In genomic region chr18:12278153-12278764, GRCh38 we compare ENCODE assay signal across 10 cellular contexts. TPM values are rescaled to one million over a fixed set of nuclear protein-coding genes. Genes with fewer than 3 reads are reported as not detected.
DNase-seq lines count a peak whose midpoint lies in the region; ATAC-seq and TF ChIP-seq lines count a peak whose summit lies in the region.
"Had no signal": no experiment of that assay in that cellular context is flagged by ENCODE, and none has a peak within 500 bp of the region (broad histone marks: within the 10 kb centered on the region; RNA-seq: fewer than 3 reads in every experiment).

No MANE protein-coding gene starts in this region.

- WGBS in ectodermal cell, 2 experiments = 78 to 80% methylated on average over 7 of the region's 7 CpGs

- H3K4me3 ChIP-seq in BLaER1 treated with 17β-estradiol and CSF1 and Interleukin-3, amounts not matched to agents 10 nM and 100 nM = no peak overlapping the region
- H3K4me3 ChIP-seq in MM.1S (ENCODE audit: low read length) = no peak overlapping the region
- H3K4me3 ChIP-seq in ectodermal cell (ENCODE audit: insufficient read depth, low read depth, low read length) = no peak overlapping the region
- no peak overlapping the region for H3K4me3 ChIP-seq in neural progenitor cell
- H3K4me3 ChIP-seq in BE2C (ENCODE audit: low read depth, low read length) = no peak overlapping the region

- H3K36me3 Mint-ChIP-seq in neural progenitor cell = no peaks in the 10 kb centered on the region
- H3K36me3 Mint-ChIP-seq: activated CD4-positive, alpha-beta memory T cell treated with anti-CD3 and anti-CD28 coated beads for 36 hours; stimulated activated memory B cell treated with anti-CD40 and anti-IgM and Interleukin-4, amounts not matched to agents 10 μg/mL and 1 μg/mL and 100 μg/mL, for 72 hours had no signal

- H3K9me2 ChIP-seq in MM.1S (replicated peaks; ENCODE audit: insufficient read depth, low read length) = no peaks in the 10 kb centered on the region

- H3K4me1 Mint-ChIP-seq in neural progenitor cell = peaks cover 60% of the 10 kb centered on the region
- H3K4me1 Mint-ChIP-seq: stimulated activated memory B cell treated with anti-CD40 and anti-IgM and Interleukin-4, amounts not matched to agents 10 μg/mL and 1 μg/mL and 100 μg/mL, for 72 hours had no signal

- peak overlapping the region; percentile 29 to 69 (median 50) for H3K4me2 ChIP-seq in BLaER1 treated with 17β-estradiol and CSF1 and Interleukin-3, amounts not matched to agents 10 nM and 100 nM
- H3K4me2 ChIP-seq in MM.1S (ENCODE audit: low read depth, low read length) (no peak overlapping the region), neural progenitor cell (peak overlapping the region; percentile 29)

- H3F3A ChIP-seq in MM.1S (ENCODE audit: insufficient read depth, low read length) (no peaks in the 10 kb centered on the region), neural progenitor cell (ENCODE audit: low read depth) (peaks cover 31% of the 10 kb centered on the region)

- H2AFZ ChIP-seq in MM.1S (ENCODE audit: low read length) (no peak overlapping the region), neural progenitor cell (replicated peaks) (no peak overlapping the region)

- peak overlapping the region in 5 of 11 experiments; percentile 4 to 44 (median 27); a peak in 3 of 22 replicates for H3K9ac ChIP-seq in BLaER1 treated with 17β-estradiol and CSF1 and Interleukin-3, amounts not matched to agents 10 nM and 100 nM
- H3K9ac ChIP-seq in MM.1S (ENCODE audit: low read length) (no peak overlapping the region), neural progenitor cell (no peak overlapping the region)

- TF ChIP-seq CTCF in MM.1S (IDR thresholded peaks at IDR 0.05; ENCODE audit: low read length) (peak; percentile 41), neural progenitor cell (IDR thresholded peaks at IDR 0.05) (peak; percentile 24), BE2C (IDR thresholded peaks at IDR 0.05; ENCODE audit: low read depth, low read length) (no peak)

- H4K20me1 ChIP-seq in BLaER1 treated with 17β-estradiol and CSF1 and Interleukin-3, amounts not matched to agents 10 nM and 100 nM = no peaks in the 10 kb centered on the region
- H4K20me1 ChIP-seq in MM.1S (ENCODE audit: insufficient read depth, low read length) (no peaks in the 10 kb centered on the region), neural progenitor cell (ENCODE audit: low read depth) (no peaks in the 10 kb centered on the region)

- no peaks in the 10 kb centered on the region for H3K36me3 ChIP-seq in BLaER1 treated with 17β-estradiol and CSF1 and Interleukin-3, amounts not matched to agents 10 nM and 100 nM
- H3K36me3 ChIP-seq in MM.1S (replicated peaks; ENCODE audit: insufficient read depth, low read length) (no peaks in the 10 kb centered on the region), ectodermal cell (ENCODE audit: control insufficient read depth, insufficient read depth, low read length) (no peaks in the 10 kb centered on the region), neural progenitor cell (no peaks in the 10 kb centered on the region), BE2C (no peaks in the 10 kb centered on the region)

- peak overlapping the region; percentile 81 for H3K27ac Mint-ChIP-seq in neural progenitor cell
- H3K27ac Mint-ChIP-seq: activated CD4-positive, alpha-beta memory T cell treated with anti-CD3 and anti-CD28 coated beads for 36 hours; stimulated activated memory B cell treated with anti-CD40 and anti-IgM and Interleukin-4, amounts not matched to agents 10 μg/mL and 1 μg/mL and 100 μg/mL, for 72 hours had no signal

- no peaks in the 10 kb centered on the region for H3K9me3 ChIP-seq in BLaER1 treated with 17β-estradiol and CSF1 and Interleukin-3, amounts not matched to agents 10 nM and 100 nM (replicated peaks in 1 of 11)
- H3K9me3 ChIP-seq in MM.1S (replicated peaks; ENCODE audit: insufficient read depth, low read length) = no peaks in the 10 kb centered on the region
- no peaks in the 10 kb centered on the region for H3K9me3 ChIP-seq in ectodermal cell (ENCODE audit: control insufficient read depth, low read length)
- no peaks in the 10 kb centered on the region for H3K9me3 ChIP-seq in neural progenitor cell (ENCODE audit: low read depth)
- no peaks in the 10 kb centered on the region for H3K9me3 ChIP-seq in BE2C

- H3K4me3 Mint-ChIP-seq in neural progenitor cell = peak overlapping the region; percentile 78
- H3K4me3 Mint-ChIP-seq: activated CD4-positive, alpha-beta memory T cell treated with anti-CD3 and anti-CD28 coated beads for 36 hours; stimulated activated memory B cell treated with anti-CD40 and anti-IgM and Interleukin-4, amounts not matched to agents 10 μg/mL and 1 μg/mL and 100 μg/mL, for 72 hours had no signal

- H3K27ac ChIP-seq in BLaER1 treated with 17β-estradiol and CSF1 and Interleukin-3, amounts not matched to agents 10 nM and 100 nM = peak overlapping the region in 4 of 11 experiments; percentile 8 to 30 (median 23); a peak in 4 of 22 replicates
- no peak overlapping the region for H3K27ac ChIP-seq in MM.1S (ENCODE audit: low read length)
- H3K27ac ChIP-seq in ectodermal cell (ENCODE audit: insufficient read depth, low read depth, low read length, poor library complexity, severe bottlenecking) = peak overlapping the region; percentile 90
- peak overlapping the region; percentile 75 for H3K27ac ChIP-seq in neural progenitor cell

- ATAC-seq in HG03571 (IDR thresholded peaks at IDR 0.05; ENCODE audit: unreplicated experiment) = no peak
- ATAC-seq: stimulated activated memory B cell treated with anti-CD40 and anti-IgM and Interleukin-4, amounts not matched to agents 10 μg/mL and 1 μg/mL and 100 μg/mL, for 72 hours had no signal

- peaks cover 20% of the 10 kb centered on the region for H3K27me3 Mint-ChIP-seq in neural progenitor cell (ENCODE audit: insufficient read depth, low read depth)

- no peaks in the 10 kb centered on the region for H3K9me3 Mint-ChIP-seq in neural progenitor cell
- H3K9me3 Mint-ChIP-seq: activated CD4-positive, alpha-beta memory T cell treated with anti-CD3 and anti-CD28 coated beads for 36 hours; stimulated activated memory B cell treated with anti-CD40 and anti-IgM and Interleukin-4, amounts not matched to agents 10 μg/mL and 1 μg/mL and 100 μg/mL, for 72 hours had no signal

- DNase-seq in MM.1S (peak; percentile 64), neural progenitor cell (ENCODE audit: low spot score) (peak; percentile 38), BE2C (no peak), NCI-H1930 (lab: John Stamatoyannopoulos, UW) (no peak), dedifferentiated amniotic fluid mesenchymal stem cell (ENCODE audit: extremely low spot score) (no peak)
- DNase-seq: activated CD4-positive, alpha-beta memory T cell treated with anti-CD3 and anti-CD28 coated beads for 36 hours had no signal

- no peaks in the 10 kb centered on the region for H3K27me3 ChIP-seq in BLaER1 treated with 17β-estradiol and CSF1 and Interleukin-3, amounts not matched to agents 10 nM and 100 nM
- H3K27me3 ChIP-seq in MM.1S (replicated peaks; ENCODE audit: insufficient read depth, low read length) (no peaks in the 10 kb centered on the region), ectodermal cell (ENCODE audit: control insufficient read depth, insufficient read depth, low read length, poor library complexity, severe bottlenecking) (no peaks in the 10 kb centered on the region), neural progenitor cell (no peaks in the 10 kb centered on the region), BE2C (no peaks in the 10 kb centered on the region)

- H3K79me2 ChIP-seq in MM.1S (ENCODE audit: low read length) = no peaks in the 10 kb centered on the region
- no peaks in the 10 kb centered on the region for H3K79me2 ChIP-seq in neural progenitor cell (ENCODE audit: low read depth)

- H3K4me1 ChIP-seq in BLaER1 treated with 17β-estradiol and CSF1 and Interleukin-3, amounts not matched to agents 10 nM and 100 nM = peaks cover 21 to 26% (median 23%) of the 10 kb centered on the region in 10 experiments
- peaks cover 5% of the 10 kb centered on the region; the same call in 1 of the 2 replicates for H3K4me1 ChIP-seq in MM.1S (ENCODE audit: low read length)
- H3K4me1 ChIP-seq in ectodermal cell (ENCODE audit: control insufficient read depth, insufficient read depth, low read length) = peaks cover 41% of the 10 kb centered on the region
- peaks cover 12% of the 10 kb centered on the region for H3K4me1 ChIP-seq in neural progenitor cell
- H3K4me1 ChIP-seq in BE2C = no peaks in the 10 kb centered on the region

RNA-seq across cellular contexts. Expression of gene CIDEA, which starts 24.1 kb away (rescaled TPM):
- not detected for polyA plus RNA-seq in ectodermal cell (2013, experiment 1 of 4)
- not detected for polyA plus RNA-seq in ectodermal cell (2013, experiment 2 of 4)
- not detected for polyA plus RNA-seq in ectodermal cell (2013, experiment 3 of 4)
- not detected for polyA plus RNA-seq in ectodermal cell (2013, experiment 4 of 4)
- total RNA-seq in neural progenitor cell (ENCODE audit: low replicate concordance) = not detected in 2 replicates
- polyA plus RNA-seq in BE2C (2012; ENCODE audit: insufficient read depth, insufficient read length, low read depth) = not detected
- total RNA-seq: activated CD4-positive, alpha-beta memory T cell treated with anti-CD3 and anti-CD28 coated beads for 36 hours had no signal

RNA-seq across cellular contexts. Expression of gene TUBB6, which starts 29.8 kb away (rescaled TPM):
- 103 TPM for polyA plus RNA-seq in ectodermal cell (2013, experiment 1 of 4)
- 95.0 TPM for polyA plus RNA-seq in ectodermal cell (2013, experiment 2 of 4)
- 91.9 TPM for polyA plus RNA-seq in ectodermal cell (2013, experiment 3 of 4)
- 94.7 TPM for polyA plus RNA-seq in ectodermal cell (2013, experiment 4 of 4)
- total RNA-seq in neural progenitor cell (ENCODE audit: low replicate concordance) = 92.7 and 137 TPM in 2 replicates
- polyA plus RNA-seq in BE2C (2012; ENCODE audit: insufficient read depth, insufficient read length, low read depth) = 84.6 TPM

Comparison
In these comparisons a context has a peak if more than half of its experiments do, and no peak if none do; other contexts are left out.
1. DNase-seq: peak in MM.1S (single experiment) and neural progenitor cell (single experiment); none in BE2C (single experiment), NCI-H1930 (0 of 2) and dedifferentiated amniotic fluid mesenchymal stem cell (single experiment).